8 cellular contexts compared by ENCODE assay signal in genomic region chr17:32909787-32910369, GRCh38. TPM values are rescaled to one million over a fixed set of nuclear protein-coding genes. Genes with fewer than 3 reads are reported as not detected.
DNase-seq lines count a peak whose midpoint lies in the region; ATAC-seq and TF ChIP-seq lines count a peak whose summit lies in the region.

No MANE protein-coding gene starts in this region.

- no peak overlapping the region for H3K4me2 ChIP-seq in DND-41 (ENCODE audit: insufficient read depth, low read length)

- peak overlapping the region; percentile 37; the same call in 1 of the 2 replicates for H2AFZ ChIP-seq in DND-41 (ENCODE audit: low read depth, low read length)

- TF ChIP-seq CTCF in DND-41 (IDR thresholded peaks at IDR 0.05; ENCODE audit: borderline replicate concordance, extremely low read depth, low read length, poor library complexity, severe bottlenecking) (peak; percentile 72), epithelial cell of esophagus (IDR thresholded peaks at IDR 0.05; ENCODE audit: insufficient read depth, low read depth, low read length, missing control alignments) (peak; percentile 93)

- intact Hi-C loops in activated CD4-positive, alpha-beta memory T cell treated with anti-CD3 and anti-CD28 coated beads for 36 hours (cut with micrococcal nuclease): loop anchor here (1.0 to 10.0 kb wide), 4 partner anchors 62 to 385 kb away; no protein-coding TSS in a partner anchor

- no peaks in the 10 kb centered on the region for H3K9me3 ChIP-seq in DND-41 (ENCODE audit: insufficient read depth, low read length, severe bottlenecking)

- H3K27me3 ChIP-seq in DND-41 (ENCODE audit: insufficient read depth, low read length, poor library complexity): peaks cover 4% of the 10 kb centered on the region

- H3K36me3 Mint-ChIP-seq in activated CD4-positive, alpha-beta memory T cell treated with anti-CD3 and anti-CD28 coated beads for 36 hours: no peaks in the 10 kb centered on the region
- H3K36me3 Mint-ChIP-seq in stimulated activated naive B cell treated with anti-CD40 and anti-IgM and Interleukin-4, amounts not matched to agents 10 μg/mL and 1 μg/mL and 100 μg/mL, for 72 hours: no peaks in the 10 kb centered on the region

- POLR2A ChIA-PET in activated CD4-positive, alpha-beta memory T cell treated with anti-CD3 and anti-CD28 coated beads for 36 hours (lab: Charles Lee): no interaction called here

- H3K27ac ChIP-seq in DND-41 (ENCODE audit: low read length): no peak overlapping the region

- H3K79me2 ChIP-seq in DND-41 (ENCODE audit: insufficient read depth, low read length): no peaks in the 10 kb centered on the region

- no peaks in the 10 kb centered on the region for H4K20me1 ChIP-seq in DND-41 (ENCODE audit: insufficient read depth, low read length)

- no peaks in the 10 kb centered on the region for H3K36me3 ChIP-seq in DND-41 (ENCODE audit: insufficient read depth, low read length)

- no peaks in the 10 kb centered on the region for H3K4me1 ChIP-seq in DND-41 (ENCODE audit: insufficient read depth, low read length)

- CTCF ChIA-PET in activated CD4-positive, alpha-beta memory T cell treated with anti-CD3 and anti-CD28 coated beads for 36 hours (lab: Charles Lee): interaction anchor here (0.7 to 6.7 kb wide), 19 partner anchors 13 to 472 kb away, joined by 3 to 99 read pairs (median 3); partner anchors contain the start of genes MYO1D and TMEM98

- peaks cover 20% of the 10 kb centered on the region for H3K4me1 Mint-ChIP-seq in activated CD4-positive, alpha-beta memory T cell treated with anti-CD3 and anti-CD28 coated beads for 36 hours (ENCODE audit: low read depth)
- H3K4me1 Mint-ChIP-seq in stimulated activated naive B cell treated with anti-CD40 and anti-IgM and Interleukin-4, amounts not matched to agents 10 μg/mL and 1 μg/mL and 100 μg/mL, for 72 hours: no peaks in the 10 kb centered on the region

- H3K4me3 ChIP-seq in DND-41 (ENCODE audit: low read depth in 1 of 2, low read length in 2 of 2) (no peak overlapping the region), epithelial cell of esophagus (ENCODE audit: low read length) (no peak overlapping the region)

- ATAC-seq in DND-41 (ENCODE audit: insufficient read depth, low read depth) (0 out of 3 replicates have a peak, but pooled peaks have one; percentile 37), HG02759 (IDR thresholded peaks at IDR 0.05; ENCODE audit: unreplicated experiment) (peak; percentile 66), GM21737 (IDR thresholded peaks at IDR 0.05; ENCODE audit: unreplicated experiment) (no peak)
- ATAC-seq in stimulated activated naive B cell treated with anti-CD40 and anti-IgM and Interleukin-4, amounts not matched to agents 10 μg/mL and 1 μg/mL and 100 μg/mL, for 72 hours (replicated peaks): peak; percentile 91

- no peaks in the 10 kb centered on the region for H3K9me3 Mint-ChIP-seq in activated CD4-positive, alpha-beta memory T cell treated with anti-CD3 and anti-CD28 coated beads for 36 hours
- no peaks in the 10 kb centered on the region for H3K9me3 Mint-ChIP-seq in stimulated activated naive B cell treated with anti-CD40 and anti-IgM and Interleukin-4, amounts not matched to agents 10 μg/mL and 1 μg/mL and 100 μg/mL, for 72 hours

- H3K4me3 Mint-ChIP-seq in activated CD4-positive, alpha-beta memory T cell treated with anti-CD3 and anti-CD28 coated beads for 36 hours: no peak overlapping the region
- H3K4me3 Mint-ChIP-seq in stimulated activated naive B cell treated with anti-CD40 and anti-IgM and Interleukin-4, amounts not matched to agents 10 μg/mL and 1 μg/mL and 100 μg/mL, for 72 hours: no peak overlapping the region

- no peak overlapping the region for H3K27ac Mint-ChIP-seq in activated CD4-positive, alpha-beta memory T cell treated with anti-CD3 and anti-CD28 coated beads for 36 hours
- H3K27ac Mint-ChIP-seq in stimulated activated naive B cell treated with anti-CD40 and anti-IgM and Interleukin-4, amounts not matched to agents 10 μg/mL and 1 μg/mL and 100 μg/mL, for 72 hours: no peak overlapping the region

- no peak overlapping the region for H3K9ac ChIP-seq in DND-41 (ENCODE audit: low read depth, low read length)

- DNase-seq in DND-41 (peak; percentile 43), NCI-H524 treated with DMSO at 0.1 percent for 48 hours (lab: John Stamatoyannopoulos, UW) (peak; percentile 20), epithelial cell of esophagus (ENCODE audit: low read depth) (peak; percentile 88), midbrain (lab: John Stamatoyannopoulos, UW) (peak; percentile 83)
- peak; percentile 79 for DNase-seq in activated CD4-positive, alpha-beta memory T cell treated with anti-CD3 and anti-CD28 coated beads for 36 hours
- peak; percentile 47 for DNase-seq in stimulated activated naive B cell treated with anti-CD40 and anti-IgM and Interleukin-4, amounts not matched to agents 10 μg/mL and 1 μg/mL and 100 μg/mL, for 72 hours

- peaks cover 20% of the 10 kb centered on the region for H3K27me3 Mint-ChIP-seq in activated CD4-positive, alpha-beta memory T cell treated with anti-CD3 and anti-CD28 coated beads for 36 hours
- H3K27me3 Mint-ChIP-seq in stimulated activated naive B cell treated with anti-CD40 and anti-IgM and Interleukin-4, amounts not matched to agents 10 μg/mL and 1 μg/mL and 100 μg/mL, for 72 hours: peaks cover 9 to 18% of the 10 kb centered on the region in 2 donors

RNA-seq across cellular contexts. Expression of gene TMEM98, which starts 18.1 kb away (rescaled TPM):
- 1 to 10 TPM; 1.1 to 2.2 TPM for total RNA-seq in activated CD4-positive, alpha-beta memory T cell treated with anti-CD3 and anti-CD28 coated beads for 36 hours

RNA-seq across cellular contexts. Expression of gene MYO1D, which starts 33.0 kb away (rescaled TPM):
- 10 to 100 TPM; 13.5 to 18.9 TPM for total RNA-seq in activated CD4-positive, alpha-beta memory T cell treated with anti-CD3 and anti-CD28 coated beads for 36 hours

Comparison
In these comparisons a context has a peak if more than half of its experiments do, and no peak if none do; other contexts are left out.
1. DNase-seq: peak in every context shown above with its lines; median percentile 88 in epithelial cell of esophagus; 83 in midbrain; 79 in activated CD4-positive, alpha-beta memory T cell treated with anti-CD3 and anti-CD28 coated beads for 36 hours; 47 in stimulated activated naive B cell treated with anti-CD40 and anti-IgM and Interleukin-4, amounts not matched to agents 10 μg/mL and 1 μg/mL and 100 μg/mL, for 72 hours; 43 in DND-41; 20 in NCI-H524 treated with DMSO at 0.1 percent for 48 hours.